ENCODE assay signal across 15 cellular contexts in genomic region chr2:177474904-177475474, GRCh38.
DNase-seq lines count a peak whose midpoint lies in the region; ATAC-seq and TF ChIP-seq lines count a peak whose summit lies in the region.
"Had no signal": no experiment of that assay in that cellular context is flagged by ENCODE, and none has a peak within 500 bp of the region (broad histone marks: within the 10 kb centered on the region; RNA-seq: fewer than 3 reads in every experiment).

No MANE protein-coding gene starts in this region.

- CTCF ChIA-PET in activated CD8-positive, alpha-beta T cell treated with anti-CD3 and anti-CD28 coated beads for 36 hours (lab: Charles Lee) = interaction anchor here (1.7 kb wide), 1 partner anchor 250 kb away, joined by 6 read pairs; no protein-coding TSS in a partner anchor
- CTCF ChIA-PET in activated CD8-positive, alpha-beta T cell treated with anti-CD3 and anti-CD28 coated beads, Interleukin-2, amount 10 ng/mL, durations not matched to agents 7 days and 5 days (lab: Charles Lee) = interaction anchor here (1.3 kb wide), 1 partner anchor 9 kb away, joined by 3 read pairs; no protein-coding TSS in a partner anchor

- no peak overlapping the region for H3K4me3 Mint-ChIP-seq in activated CD8-positive, alpha-beta T cell treated with anti-CD3 and anti-CD28 coated beads for 36 hours
- H3K4me3 Mint-ChIP-seq in activated CD8-positive, alpha-beta T cell treated with anti-CD3 and anti-CD28 coated beads, Interleukin-2, amount 10 ng/mL, durations not matched to agents 7 days and 5 days = no peak overlapping the region
- H3K4me3 Mint-ChIP-seq in type B pancreatic cell = no peak overlapping the region
- H3K4me3 Mint-ChIP-seq: neural crest cell had no signal

- H3K4me1 Mint-ChIP-seq in activated CD8-positive, alpha-beta T cell treated with anti-CD3 and anti-CD28 coated beads for 36 hours (ENCODE audit: low read depth) = peaks cover 11% of the 10 kb centered on the region
- no peaks in the 10 kb centered on the region for H3K4me1 Mint-ChIP-seq in activated CD8-positive, alpha-beta T cell treated with anti-CD3 and anti-CD28 coated beads, Interleukin-2, amount 10 ng/mL, durations not matched to agents 7 days and 5 days (ENCODE audit: low read depth)
- H3K4me1 Mint-ChIP-seq in type B pancreatic cell (ENCODE audit: unreplicated experiment) = no peaks in the 10 kb centered on the region
- H3K4me1 Mint-ChIP-seq: neural crest cell had no signal

- DNase-seq in activated CD8-positive, alpha-beta T cell treated with anti-CD3 and anti-CD28 coated beads for 36 hours = no peak
- DNase-seq in activated CD8-positive, alpha-beta T cell treated with anti-CD3 and anti-CD28 coated beads, Interleukin-2, amount 10 ng/mL, durations not matched to agents 7 days and 5 days = no peak
- DNase-seq in RKO (ENCODE audit: low spot score) (peak; percentile 22), fibroblast of gingiva (ENCODE audit: low read depth) (peak; percentile 14), renal cortical epithelial cell (ENCODE audit: low read depth) (peak; percentile 75), posterior cingulate gyrus (no peak), type B pancreatic cell (ENCODE audit: extremely low spot score, unreplicated experiment) (no peak)
- DNase-seq in activated CD8-positive, alpha-beta memory T cell treated with anti-CD3 and anti-CD28 coated beads, Interleukin-2, amount 50 U/mL, for 48 hours = no peak
- DNase-seq: cerebellar nuclear complex, gastrocnemius medialis, left cardiac atrium, NCI-H1694 treated with DMSO at 0.1 percent for 48 hours, NCI-H82, spleen had no signal

- POLR2A ChIA-PET in activated CD8-positive, alpha-beta T cell treated with anti-CD3 and anti-CD28 coated beads for 36 hours (lab: Charles Lee) = no interaction called here
- POLR2A ChIA-PET in activated CD8-positive, alpha-beta T cell treated with anti-CD3 and anti-CD28 coated beads, Interleukin-2, amount 10 ng/mL, durations not matched to agents 7 days and 5 days (lab: Charles Lee) = no interaction called here

- H3K27me3 Mint-ChIP-seq in activated CD8-positive, alpha-beta T cell treated with anti-CD3 and anti-CD28 coated beads for 36 hours = no peaks in the 10 kb centered on the region
- no peaks in the 10 kb centered on the region for H3K27me3 Mint-ChIP-seq in activated CD8-positive, alpha-beta T cell treated with anti-CD3 and anti-CD28 coated beads, Interleukin-2, amount 10 ng/mL, durations not matched to agents 7 days and 5 days (ENCODE audit: low read depth)
- no peaks in the 10 kb centered on the region for H3K27me3 Mint-ChIP-seq in type B pancreatic cell

- intact Hi-C loops in activated CD8-positive, alpha-beta T cell treated with anti-CD3 and anti-CD28 coated beads for 36 hours (cut with micrococcal nuclease) = no loop called here
- intact Hi-C loops in posterior cingulate gyrus (cut with DNase I) = no loop called here

- H3K36me3 Mint-ChIP-seq in activated CD8-positive, alpha-beta T cell treated with anti-CD3 and anti-CD28 coated beads for 36 hours (ENCODE audit: low read depth) = peaks cover 72% of the 10 kb centered on the region
- H3K36me3 Mint-ChIP-seq in activated CD8-positive, alpha-beta T cell treated with anti-CD3 and anti-CD28 coated beads, Interleukin-2, amount 10 ng/mL, durations not matched to agents 7 days and 5 days (ENCODE audit: low read depth) = peaks cover 75% of the 10 kb centered on the region
- H3K36me3 Mint-ChIP-seq in type B pancreatic cell = peaks cover 62% of the 10 kb centered on the region

- H3K27ac Mint-ChIP-seq in activated CD8-positive, alpha-beta T cell treated with anti-CD3 and anti-CD28 coated beads for 36 hours = peak overlapping the region; percentile 63
- H3K27ac Mint-ChIP-seq in activated CD8-positive, alpha-beta T cell treated with anti-CD3 and anti-CD28 coated beads, Interleukin-2, amount 10 ng/mL, durations not matched to agents 7 days and 5 days = no peak overlapping the region
- no peak overlapping the region for H3K27ac Mint-ChIP-seq in type B pancreatic cell

- peaks cover 19% of the 10 kb centered on the region for H3K9me3 Mint-ChIP-seq in activated CD8-positive, alpha-beta T cell treated with anti-CD3 and anti-CD28 coated beads for 36 hours
- H3K9me3 Mint-ChIP-seq in activated CD8-positive, alpha-beta T cell treated with anti-CD3 and anti-CD28 coated beads, Interleukin-2, amount 10 ng/mL, durations not matched to agents 7 days and 5 days (ENCODE audit: insufficient read depth) = peaks cover 18% of the 10 kb centered on the region
- peaks cover 22% of the 10 kb centered on the region for H3K9me3 Mint-ChIP-seq in type B pancreatic cell

- TF ChIP-seq CTCF in activated CD8-positive, alpha-beta T cell treated with anti-CD3 and anti-CD28 coated beads for 36 hours (IDR thresholded peaks at IDR 0.05) = no peak
- no peak for TF ChIP-seq CTCF in type B pancreatic cell (conservative IDR thresholded peaks at IDR 0.05)

- no peak for ATAC-seq in activated CD8-positive, alpha-beta T cell treated with anti-CD3 and anti-CD28 coated beads for 36 hours
- no peak for ATAC-seq in activated CD8-positive, alpha-beta T cell treated with anti-CD3 and anti-CD28 coated beads, Interleukin-2, amount 10 ng/mL, durations not matched to agents 7 days and 5 days
- ATAC-seq: gastrocnemius medialis had no signal

Comparison
In these comparisons a context has a peak if more than half of its experiments do, and no peak if none do; other contexts are left out.
1. DNase-seq: peak in RKO (single experiment), fibroblast of gingiva (single experiment) and renal cortical epithelial cell (single experiment); none in activated CD8-positive, alpha-beta T cell treated with anti-CD3 and anti-CD28 coated beads for 36 hours (single experiment), activated CD8-positive, alpha-beta T cell treated with anti-CD3 and anti-CD28 coated beads, Interleukin-2, amount 10 ng/mL, durations not matched to agents 7 days and 5 days (single experiment), activated CD8-positive, alpha-beta memory T cell treated with anti-CD3 and anti-CD28 coated beads, Interleukin-2, amount 50 U/mL, for 48 hours (single experiment), posterior cingulate gyrus (0 of 10) and type B pancreatic cell (single experiment).